In the genomic region with DNA sequence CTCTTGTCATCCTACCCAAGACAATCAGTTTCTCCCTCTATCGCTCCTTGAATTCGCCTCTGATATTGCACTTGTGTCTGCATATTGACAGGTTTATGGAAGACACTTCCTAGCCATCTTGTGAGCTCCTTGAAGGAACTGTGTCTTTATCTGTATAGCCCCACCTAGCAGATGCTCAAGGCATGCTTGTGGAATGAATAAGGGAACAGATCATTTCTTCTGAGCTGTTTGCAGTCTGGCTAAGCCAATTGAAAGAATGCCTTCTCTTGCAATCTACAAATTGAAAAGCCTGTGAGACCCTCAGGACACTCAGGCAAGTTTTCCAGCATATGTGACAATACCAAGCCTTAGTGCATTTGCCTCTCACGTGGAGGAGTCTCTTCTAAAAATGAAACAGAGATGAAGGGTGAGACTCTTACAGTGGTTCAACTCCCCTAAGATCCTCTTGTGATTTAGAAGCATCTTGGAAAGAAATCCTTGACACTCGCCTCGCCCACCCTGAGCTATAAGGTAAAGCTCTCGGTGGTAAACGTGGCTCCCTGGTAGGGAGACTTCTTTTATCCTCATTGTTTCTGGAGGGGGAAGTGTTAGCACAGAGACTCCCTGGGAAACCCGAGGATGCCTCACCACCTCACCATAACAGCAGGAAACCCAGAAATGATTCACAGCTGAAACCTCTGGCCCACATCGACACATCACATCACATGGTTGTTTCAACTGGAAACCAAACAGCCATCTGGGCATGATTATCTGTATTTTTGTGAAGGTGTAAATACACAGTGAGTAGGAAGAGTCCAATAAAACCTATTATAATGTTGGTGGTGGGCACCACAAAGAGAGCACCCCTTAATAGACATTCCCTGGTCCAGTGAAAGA, we compare ENCODE assay signal across 8 cellular contexts.
DNase-seq lines count a peak whose midpoint lies in the region; ATAC-seq and TF ChIP-seq lines count a peak whose summit lies in the region.

No MANE protein-coding gene starts in this region.

- H3K9me3 ChIP-seq in body of pancreas = no peaks in the 10 kb centered on the region

- TF ChIP-seq CTCF in body of pancreas (IDR thresholded peaks at IDR 0.05) = no peak

- H3K27me3 ChIP-seq in body of pancreas = no peaks in the 10 kb centered on the region

- H3K36me3 ChIP-seq in body of pancreas (replicated peaks in 1 of 2; ENCODE audit: insufficient read depth in 1 of 2, low read depth in 2 of 2) = no peaks in the 10 kb centered on the region

- H3K4me1 ChIP-seq in body of pancreas = no peaks in the 10 kb centered on the region

- intact Hi-C loops in body of pancreas (cut with DNase I) = no loop called here

- no peak for TF ChIP-seq POLR2A in body of pancreas (IDR thresholded peaks at IDR 0.05)

- H3K4me3 ChIP-seq in body of pancreas = no peak overlapping the region

- no peak overlapping the region for H3K27ac ChIP-seq in body of pancreas

- ATAC-seq in body of pancreas (no peak), HG03280 (IDR thresholded peaks at IDR 0.05; ENCODE audit: unreplicated experiment) (no peak)

- 85 to 86% methylated on average over 9 of the region's 9 CpGs for WGBS in body of pancreas, 2 donors

- DNase-seq in GM19240 (ENCODE audit: insufficient read length, low spot score) (peak; percentile 43), RKO (ENCODE audit: low spot score) (peak; percentile 31), SHP77 (lab: John Stamatoyannopoulos, UW) (no peak), SKM-1 treated with dmso at 0.1 percent for 144 hours (lab: John Stamatoyannopoulos, UW; ENCODE audit: unreplicated experiment) (no peak), body of pancreas (no peak)
- DNase-seq in central memory CD4-positive, alpha-beta T cell = peak; percentile 12
- DNase-seq in stimulated activated CD4-positive, alpha-beta T cell treated with anti-CD3 and anti-CD28 coated beads, Interleukin-12 subunit alpha, Interleukin-12 subunit beta, amount 100 ng/mL, for 48 hours (ENCODE audit: low read depth in 2 of 3, low spot score in 1 of 3) = peak; percentile 40 to 57 (median 50)

Comparison
In these comparisons a context has a peak if more than half of its experiments do, and no peak if none do; other contexts are left out.
1. DNase-seq: peak in GM19240 (single experiment), RKO (single experiment), central memory CD4-positive, alpha-beta T cell (single experiment) and stimulated activated CD4-positive, alpha-beta T cell treated with anti-CD3 and anti-CD28 coated beads, Interleukin-12 subunit alpha, Interleukin-12 subunit beta, amount 100 ng/mL, for 48 hours (3 of 3); none in SHP77 (0 of 2), SKM-1 treated with dmso at 0.1 percent for 144 hours (single experiment) and body of pancreas (0 of 4).